1 cellular context compared by ENCODE assay signal in genomic region chr20:46268131-46268611, GRCh38.
TF ChIP-seq lines count a peak whose summit lies in the region.

No MANE protein-coding gene starts in this region.

TF ChIP-seq in HEK293, 187 proteins besides CTCF, POLR2A, EP300 and RAD21 (continued from another document):
- no peak for TF ChIP-seq PRDM2 (tag by site-specific recombination; IDR thresholded peaks at IDR 0.05; ENCODE audit: borderline replicate concordance)
- TF ChIP-seq ZBTB8A (tag by site-specific recombination; IDR thresholded peaks at IDR 0.05), result peak; percentile 62
- TF ChIP-seq ZNF843 (tag by site-specific recombination; IDR thresholded peaks at IDR 0.05), result no peak
- TF ChIP-seq ZNF302 (tag by site-specific recombination; IDR thresholded peaks at IDR 0.05; ENCODE audit: low read depth), result no peak
- TF ChIP-seq WT1 (tag by site-specific recombination; IDR thresholded peaks at IDR 0.05), result peak; percentile 70
- no peak for TF ChIP-seq ZNF366 (tag by site-specific recombination; conservative IDR thresholded peaks at IDR 0.05)
- TF ChIP-seq ZNF580 (tag by site-specific recombination; IDR thresholded peaks at IDR 0.05), result no peak
- no peak for TF ChIP-seq ZNF146 (tag by site-specific recombination; IDR thresholded peaks at IDR 0.05)
- TF ChIP-seq KLF16 (tag by site-specific recombination; IDR thresholded peaks at IDR 0.05), result no peak
- TF ChIP-seq ZNF561 (tag by site-specific recombination; IDR thresholded peaks at IDR 0.05; ENCODE audit: borderline replicate concordance), result no peak
- TF ChIP-seq ZNF596 (tag by site-specific recombination; IDR thresholded peaks at IDR 0.05), result no peak
- TF ChIP-seq ZNF221 (tag by site-specific recombination; IDR thresholded peaks at IDR 0.05; ENCODE audit: borderline replicate concordance), result no peak
- TF ChIP-seq ZSCAN16 (tag by site-specific recombination; IDR thresholded peaks at IDR 0.05), result no peak
- peak; percentile 98 for TF ChIP-seq ZFHX2 (tag by site-specific recombination; conservative IDR thresholded peaks at IDR 0.05)
- no peak for TF ChIP-seq ZFP3 (tag by site-specific recombination; IDR thresholded peaks at IDR 0.05; ENCODE audit: low read depth)
